ENCODE assay signal across 8 cellular contexts in genomic region chr1:22930235-22930912, GRCh38. TPM values are rescaled to one million over a fixed set of nuclear protein-coding genes. Genes with fewer than 3 reads are reported as not detected.
DNase-seq lines count a peak whose midpoint lies in the region; ATAC-seq and TF ChIP-seq lines count a peak whose summit lies in the region.

No MANE protein-coding gene starts in this region.

- peaks cover 0 to 3% of the 10 kb centered on the region in 2 experiments; a peak in 3 of 5 replicates for H3K9me3 Mint-ChIP-seq in H9

- H3K4me3 ChIP-seq in RWPE2 (ENCODE audit: severe bottlenecking) (no peak overlapping the region), lower lobe of right lung (no peak overlapping the region), thoracic aorta (no peak overlapping the region)

- no peak overlapping the region for H2BK5ac ChIP-seq in H9 (ENCODE audit: insufficient read length, low read length)

- H3K4ac ChIP-seq in H9 (ENCODE audit: low read depth, low read length): no peak overlapping the region

- H3K4me1 Mint-ChIP-seq in H9: peaks cover 0 to 3% of the 10 kb centered on the region in 2 experiments; a peak in 1 of 4 replicates

- no peaks in the 10 kb centered on the region for H3K9me3 ChIP-seq in H9 (ENCODE audit: control insufficient read depth, low read depth, low read length)
- H3K9me3 ChIP-seq in RWPE2 (ENCODE audit: severe bottlenecking): no peaks in the 10 kb centered on the region
- H3K9me3 ChIP-seq in lower lobe of right lung: no peaks in the 10 kb centered on the region
- no peaks in the 10 kb centered on the region for H3K9me3 ChIP-seq in thoracic aorta

- no peak overlapping the region for H3K14ac ChIP-seq in H9 (ENCODE audit: insufficient read depth, low read length)

- DNase-seq in CD1c-positive myeloid dendritic cell (ENCODE audit: extremely low spot score) (peak; percentile 35), H9 (peak; percentile 84), RWPE2 (ENCODE audit: low spot score) (peak; percentile 63), dermis microvascular lymphatic vessel endothelial cell (ENCODE audit: low read depth in 2 of 2) (peak; percentile 12 to 52), lower lobe of right lung (peak; percentile 54), thoracic aorta (ENCODE audit: low spot score) (no peak), OCI-M2 (lab: John Stamatoyannopoulos, UW; ENCODE audit: unreplicated experiment) (no peak)

- H3K4me1 ChIP-seq in H9 (ENCODE audit: insufficient read depth, low read length) (no peaks in the 10 kb centered on the region), RWPE2 (ENCODE audit: insufficient read depth, poor library complexity, severe bottlenecking) (no peaks in the 10 kb centered on the region), lower lobe of right lung (no peaks in the 10 kb centered on the region), thoracic aorta (ENCODE audit: control insufficient read depth in 1 of 2, low read depth in 2 of 2) (no peaks in the 10 kb centered on the region)

- WGBS in H9 (ENCODE audit: extremely low coverage, insufficient read length, low lambda C conversion rate): no CpG with 5 or more reads among the region's 11 CpGs

- H3K27ac ChIP-seq in H9 (ENCODE audit: insufficient read length, low read depth, low read length) (no peak overlapping the region), RWPE2 (ENCODE audit: poor library complexity, severe bottlenecking) (no peak overlapping the region), lower lobe of right lung (no peak overlapping the region), thoracic aorta (no peak overlapping the region)

- no peak overlapping the region for H3K56ac ChIP-seq in H9 (ENCODE audit: insufficient read length, low read depth, low read length)

- peak; percentile 44; the same call in 2 of the 3 replicates for ATAC-seq in RWPE2 (ENCODE audit: low read depth)
- ATAC-seq in lower lobe of right lung: peak; percentile 57 to 86
- no peak for ATAC-seq in thoracic aorta (ENCODE audit: insufficient number of reproducible peaks, low FRiP score, low read depth)
- no peak for ATAC-seq in HG03039 (IDR thresholded peaks at IDR 0.05; ENCODE audit: unreplicated experiment)

- H2BK12ac ChIP-seq in H9 (ENCODE audit: insufficient read length, low read depth, low read length): no peak overlapping the region

- H2AK5ac ChIP-seq in H9 (ENCODE audit: insufficient read length, low read length): no peak overlapping the region

- no peak overlapping the region for H4K8ac ChIP-seq in H9 (replicated peaks; ENCODE audit: insufficient read length, low read depth, low read length)

- H3K36me3 ChIP-seq in RWPE2 (ENCODE audit: low read depth) (no peaks in the 10 kb centered on the region), lower lobe of right lung (no peaks in the 10 kb centered on the region), thoracic aorta (no peaks in the 10 kb centered on the region)

- no peak overlapping the region for H3K4me2 ChIP-seq in H9 (ENCODE audit: insufficient read depth, insufficient read length, low read length)

- peaks cover 9% of the 10 kb centered on the region for H3K27me3 Mint-ChIP-seq in H9 (ENCODE audit: low read depth)

- H3K18ac ChIP-seq in H9 (ENCODE audit: insufficient read length, low read depth, low read length): no peak overlapping the region

- H3K79me1 ChIP-seq in H9 (ENCODE audit: insufficient read depth, low read depth, low read length, poor library complexity, severe bottlenecking): no peaks in the 10 kb centered on the region

- no peaks in the 10 kb centered on the region for H4K20me1 ChIP-seq in H9 (ENCODE audit: control insufficient read depth, insufficient read depth, insufficient read length)

- H3K36me3 Mint-ChIP-seq in H9 (ENCODE audit: insufficient read depth in 1 of 3, low read depth in 3 of 3): no peaks in the 10 kb centered on the region

- H3T11ph ChIP-seq in H9 (ENCODE audit: low read length): no peak overlapping the region

- no peak overlapping the region for H2BK20ac ChIP-seq in H9 (ENCODE audit: low read depth, low read length, poor library complexity, severe bottlenecking)

- no peaks in the 10 kb centered on the region for H3K79me2 ChIP-seq in H9 (ENCODE audit: insufficient read depth, low read length)

- H3K4me3 Mint-ChIP-seq in H9: no peak overlapping the region

- H3K27me3 ChIP-seq in H9 (ENCODE audit: insufficient read depth, low read length): no peaks in the 10 kb centered on the region
- no peaks in the 10 kb centered on the region for H3K27me3 ChIP-seq in RWPE2 (ENCODE audit: insufficient read depth, poor library complexity, severe bottlenecking)
- H3K27me3 ChIP-seq in lower lobe of right lung (ENCODE audit: low read depth): peaks cover 5% of the 10 kb centered on the region
- H3K27me3 ChIP-seq in thoracic aorta (replicated peaks; ENCODE audit: insufficient read depth): no peaks in the 10 kb centered on the region

- intact Hi-C loops in lower lobe of right lung (cut with DNase I): no loop called here

- no peak overlapping the region for H3K9ac ChIP-seq in H9 (ENCODE audit: extremely low read depth, insufficient read length, low read length)

- no peak overlapping the region for H3K27ac Mint-ChIP-seq in H9

- no peak overlapping the region for H3K23ac ChIP-seq in H9 (ENCODE audit: insufficient read length, low read depth, low read length)

- TF ChIP-seq CTCF in H9 (conservative IDR thresholded peaks at IDR 0.05) (peak; percentile 94), RWPE2 (IDR thresholded peaks at IDR 0.05; ENCODE audit: poor library complexity, severe bottlenecking) (peak; percentile 63), lower lobe of right lung (IDR thresholded peaks at IDR 0.05) (peak; percentile 71), thoracic aorta (IDR thresholded peaks at IDR 0.05) (peak; percentile 46)

- H4K91ac ChIP-seq in H9 (ENCODE audit: insufficient read length, low read depth, low read length): no peak overlapping the region

- H4K5ac ChIP-seq in H9 (ENCODE audit: insufficient read length, low read depth, low read length): no peak overlapping the region

- no peaks in the 10 kb centered on the region for H3K23me2 ChIP-seq in H9 (ENCODE audit: insufficient read length, low read depth, low read length, poor library complexity, severe bottlenecking)

- H2AFZ ChIP-seq in H9 (ENCODE audit: low read length): no peak overlapping the region

- no peak overlapping the region for H2BK15ac ChIP-seq in H9 (ENCODE audit: low read depth, low read length)

- H2BK120ac ChIP-seq in H9 (ENCODE audit: low read depth, low read length, poor library complexity, severe bottlenecking): no peak overlapping the region

RNA-seq across cellular contexts. Expression of gene LACTBL1, which starts 42.3 kb away (rescaled TPM):
- total RNA-seq in H9 (2021): not detected in 2 replicates
- not detected in 2 replicates for total RNA-seq in dermis microvascular lymphatic vessel endothelial cell
- total RNA-seq in lower lobe of right lung: not detected
- not detected for total RNA-seq in thoracic aorta

Comparison
In these comparisons a context has a peak if more than half of its experiments do, and no peak if none do; other contexts are left out.
1. DNase-seq: peak in CD1c-positive myeloid dendritic cell (single experiment), H9 (single experiment), RWPE2 (single experiment), dermis microvascular lymphatic vessel endothelial cell (2 of 2) and lower lobe of right lung (single experiment); none in thoracic aorta (single experiment) and OCI-M2 (single experiment).
2. ATAC-seq: peak in RWPE2 (single experiment) and lower lobe of right lung (2 of 2); none in thoracic aorta (single experiment) and HG03039 (single experiment).
3. Peak in every context shown above with its lines, with median percentiles within 50 percentile points of each other: CTCF ChIP-seq.